In genomic region chr2:74516650-74517049, GRCh38 we compare ENCODE assay signal across 12 cellular contexts. TPM values are rescaled to one million over a fixed set of nuclear protein-coding genes. Genes with fewer than 3 reads are reported as not detected.
DNase-seq lines count a peak whose midpoint lies in the region; ATAC-seq, FAIRE-seq and TF ChIP-seq lines count a peak whose summit lies in the region.
"Had no signal": no experiment of that assay in that cellular context is flagged by ENCODE, and none has a peak within 500 bp of the region (broad histone marks: within the 10 kb centered on the region; RNA-seq: fewer than 3 reads in every experiment).

No MANE protein-coding gene starts in this region.

- TF ChIP-seq CTCF in activated CD8-positive, alpha-beta T cell treated with anti-CD3 and anti-CD28 coated beads for 36 hours (IDR thresholded peaks at IDR 0.05), result no peak
- TF ChIP-seq CTCF in keratinocyte (optimal IDR thresholded peaks at IDR 0.05 in 1 of 3, IDR thresholded peaks at IDR 0.05 in 1 of 3, conservative IDR thresholded peaks at IDR 0.05 in 1 of 3; ENCODE audit: extremely low read depth in 1 of 3, insufficient read depth in 2 of 3, low read length in 3 of 3) (no peak), right lobe of liver (IDR thresholded peaks at IDR 0.05) (no peak)

- no peaks in the 10 kb centered on the region for H4K20me1 ChIP-seq in keratinocyte (ENCODE audit: control insufficient read depth, extremely low read depth, insufficient read depth, low read length)

- POLR2A ChIA-PET in activated CD8-positive, alpha-beta T cell treated with anti-CD3 and anti-CD28 coated beads for 36 hours (lab: Charles Lee), result interaction anchor here (0.8 to 2.7 kb wide), 4 partner anchors 10 to 16 kb away, joined by 3 to 15 read pairs (median 4); partner anchors contain the start of genes AUP1 and HTRA2

- WGBS in right lobe of liver (ENCODE audit: insufficient coverage, low coverage, low lambda C conversion rate, missing lambda C conversion rate), result 53% methylated on average over 8 of the region's 13 CpGs

- no peak overlapping the region for H3K27ac Mint-ChIP-seq in activated CD8-positive, alpha-beta T cell treated with anti-CD3 and anti-CD28 coated beads for 36 hours
- H3K27ac Mint-ChIP-seq in stimulated activated memory B cell treated with anti-CD40 and anti-IgM and Interleukin-4, amounts not matched to agents 10 μg/mL and 1 μg/mL and 100 μg/mL, for 72 hours, result no peak overlapping the region

- no peak overlapping the region for H3K9ac ChIP-seq in keratinocyte (ENCODE audit: control insufficient read depth, extremely low read depth, insufficient read depth, low read length)

- dilution Hi-C loops in keratinocyte (cut with MboI; ENCODE audit: extremely low pct_ligation_motif_present, low sequenced_read_pairs), result no loop called here

- H3K27ac ChIP-seq in keratinocyte (ENCODE audit: control insufficient read depth, insufficient read depth, low read length) (no peak overlapping the region), right lobe of liver (no peak overlapping the region)
- H3K27ac ChIP-seq: left lung had no signal

- no peak overlapping the region for H2AFZ ChIP-seq in keratinocyte (ENCODE audit: control insufficient read depth, low read length)

- peaks cover 20% of the 10 kb centered on the region for H3K4me1 Mint-ChIP-seq in activated T-cell treated with anti-CD3 and anti-CD28 coated beads, Interleukin-2, amount 50 U/mL, for 4 hours (ENCODE audit: low read depth)
- peaks cover 23% of the 10 kb centered on the region for H3K4me1 Mint-ChIP-seq in activated CD8-positive, alpha-beta T cell treated with anti-CD3 and anti-CD28 coated beads for 36 hours (ENCODE audit: low read depth)
- H3K4me1 Mint-ChIP-seq in stimulated activated memory B cell treated with anti-CD40 and anti-IgM and Interleukin-4, amounts not matched to agents 10 μg/mL and 1 μg/mL and 100 μg/mL, for 72 hours, result peaks cover 20% of the 10 kb centered on the region

- H3K4me3 Mint-ChIP-seq in activated T-cell treated with anti-CD3 and anti-CD28 coated beads, Interleukin-2, amount 50 U/mL, for 4 hours, result peak overlapping the region; percentile 56
- peak overlapping the region; percentile 42 for H3K4me3 Mint-ChIP-seq in activated CD8-positive, alpha-beta T cell treated with anti-CD3 and anti-CD28 coated beads for 36 hours
- H3K4me3 Mint-ChIP-seq in stimulated activated memory B cell treated with anti-CD40 and anti-IgM and Interleukin-4, amounts not matched to agents 10 μg/mL and 1 μg/mL and 100 μg/mL, for 72 hours, result peak overlapping the region; percentile 74

- no peaks in the 10 kb centered on the region for H3K9me3 Mint-ChIP-seq in activated T-cell treated with anti-CD3 and anti-CD28 coated beads, Interleukin-2, amount 50 U/mL, for 4 hours
- H3K9me3 Mint-ChIP-seq in activated CD8-positive, alpha-beta T cell treated with anti-CD3 and anti-CD28 coated beads for 36 hours, result no peaks in the 10 kb centered on the region
- no peaks in the 10 kb centered on the region for H3K9me3 Mint-ChIP-seq in stimulated activated memory B cell treated with anti-CD40 and anti-IgM and Interleukin-4, amounts not matched to agents 10 μg/mL and 1 μg/mL and 100 μg/mL, for 72 hours

- no peaks in the 10 kb centered on the region for H3K9me1 ChIP-seq in keratinocyte (ENCODE audit: control insufficient read depth, extremely low read depth, insufficient read depth, low read length)

- no peak for TF ChIP-seq POLR2A in right lobe of liver (IDR thresholded peaks at IDR 0.05)

- H3K27me3 Mint-ChIP-seq in activated T-cell treated with anti-CD3 and anti-CD28 coated beads, Interleukin-2, amount 50 U/mL, for 4 hours (ENCODE audit: low read depth), result peaks cover 83% of the 10 kb centered on the region
- peaks cover 61% of the 10 kb centered on the region for H3K27me3 Mint-ChIP-seq in activated CD8-positive, alpha-beta T cell treated with anti-CD3 and anti-CD28 coated beads for 36 hours
- H3K27me3 Mint-ChIP-seq in stimulated activated memory B cell treated with anti-CD40 and anti-IgM and Interleukin-4, amounts not matched to agents 10 μg/mL and 1 μg/mL and 100 μg/mL, for 72 hours, result peaks cover 83% of the 10 kb centered on the region

- H3K4me1 ChIP-seq in keratinocyte (ENCODE audit: control insufficient read depth, extremely low read depth, insufficient read depth, low read length) (peaks cover 6% of the 10 kb centered on the region), right lobe of liver (peaks cover 0 to 12% (median 0%) of the 10 kb centered on the region in 4 donors)

- no peak for FAIRE-seq in keratinocyte (lab: Jason Lieb, UNC)
- FAIRE-seq: urothelium cell line had no signal

- H3K27me3 ChIP-seq in keratinocyte (ENCODE audit: control insufficient read depth, extremely low read depth, insufficient read depth, low read length) (peaks cover 56% of the 10 kb centered on the region), right lobe of liver (peaks cover 6 to 52% of the 10 kb centered on the region in 2 donors)

- H3K9me3 ChIP-seq in keratinocyte (ENCODE audit: control insufficient read depth, low read depth, low read length) (no peaks in the 10 kb centered on the region), right lobe of liver (no peaks in the 10 kb centered on the region)
- H3K9me3 ChIP-seq: left lung had no signal

- intact Hi-C loops in activated CD8-positive, alpha-beta T cell treated with anti-CD3 and anti-CD28 coated beads for 36 hours (cut with micrococcal nuclease), result no loop called here
- intact Hi-C loops in right lobe of liver (cut with DNase I), result no loop called here

- no peak overlapping the region for H3K4me3 ChIP-seq in keratinocyte (ENCODE audit: control insufficient read depth in 2 of 3, extremely low read depth in 1 of 3, insufficient read depth in 2 of 3, low read depth in 1 of 3, low read length in 3 of 3)
- H3K4me3 ChIP-seq in right lobe of liver, result no peak overlapping the region

- DNase-seq in activated T-cell treated with anti-CD3 and anti-CD28 coated beads, Interleukin-2, amount 50 U/mL, for 4 hours, result no peak
- DNase-seq in activated T-cell treated with anti-CD3 and anti-CD28 coated beads, Interleukin-2, amount 50 U/mL, for 1 hour, result no peak
- DNase-seq in activated CD8-positive, alpha-beta T cell treated with anti-CD3 and anti-CD28 coated beads for 36 hours, result no peak
- no peak for DNase-seq in keratinocyte (ENCODE audit: low read depth, low spot score)
- no peak for DNase-seq in right lobe of liver
- DNase-seq: KBM-7 had no signal

- ATAC-seq in activated T-cell treated with anti-CD3 and anti-CD28 coated beads, Interleukin-2, amount 50 U/mL, for 4 hours, result no peak
- no peak for ATAC-seq in activated CD8-positive, alpha-beta T cell treated with anti-CD3 and anti-CD28 coated beads for 36 hours
- ATAC-seq in stimulated activated memory B cell treated with anti-CD40 and anti-IgM and Interleukin-4, amounts not matched to agents 10 μg/mL and 1 μg/mL and 100 μg/mL, for 72 hours, result no peak
- ATAC-seq in HG02763 (IDR thresholded peaks at IDR 0.05; ENCODE audit: unreplicated experiment), result no peak
- ATAC-seq in HG03432 (IDR thresholded peaks at IDR 0.05; ENCODE audit: unreplicated experiment), result no peak
- no peak for ATAC-seq in right lobe of liver

- H3K36me3 Mint-ChIP-seq in activated T-cell treated with anti-CD3 and anti-CD28 coated beads, Interleukin-2, amount 50 U/mL, for 4 hours (ENCODE audit: insufficient read depth), result no peaks in the 10 kb centered on the region
- H3K36me3 Mint-ChIP-seq in activated CD8-positive, alpha-beta T cell treated with anti-CD3 and anti-CD28 coated beads for 36 hours (ENCODE audit: low read depth), result peaks cover 5% of the 10 kb centered on the region
- H3K36me3 Mint-ChIP-seq in stimulated activated memory B cell treated with anti-CD40 and anti-IgM and Interleukin-4, amounts not matched to agents 10 μg/mL and 1 μg/mL and 100 μg/mL, for 72 hours, result peaks cover 8% of the 10 kb centered on the region

- CTCF ChIA-PET in activated CD8-positive, alpha-beta T cell treated with anti-CD3 and anti-CD28 coated beads for 36 hours (lab: Charles Lee), result interaction anchor here (1.8 kb wide), 1 partner anchor 15 kb away, joined by 4 read pairs; no protein-coding TSS in a partner anchor

- peak overlapping the region; percentile 20 for H3K4me2 ChIP-seq in keratinocyte (ENCODE audit: control insufficient read depth, extremely low read depth, insufficient read depth, low read depth, low read length)

- no peaks in the 10 kb centered on the region for H3K79me2 ChIP-seq in keratinocyte (ENCODE audit: control insufficient read depth, insufficient read depth, low read length)

- no peaks in the 10 kb centered on the region for H3K36me3 ChIP-seq in keratinocyte (ENCODE audit: control insufficient read depth in 2 of 2, extremely low read depth in 1 of 2, insufficient read depth in 2 of 2, low read length in 2 of 2)
- H3K36me3 ChIP-seq in right lobe of liver, result no peaks in the 10 kb centered on the region
- H3K36me3 ChIP-seq: left lung had no signal

RNA-seq across cellular contexts. Expression of gene TLX2, which starts 2.4 kb away (rescaled TPM):
- not detected for total RNA-seq in activated T-cell treated with anti-CD3 and anti-CD28 coated beads, Interleukin-2, amount 50 U/mL, for 4 hours
- total RNA-seq in activated CD8-positive, alpha-beta T cell treated with anti-CD3 and anti-CD28 coated beads for 36 hours, result under 1 TPM in 1 of 2 experiments, not detected in 1; 0.16 TPM
- not detected in 3 replicates for polyA plus RNA-seq in keratinocyte
- not detected for polyA plus RNA-seq in keratinocyte (2011; ENCODE audit: low read depth)
- not detected in 2 replicates for polyA plus RNA-seq in keratinocyte (2011; cell fraction: cytosol; rRNA removed)
- polyA plus RNA-seq in keratinocyte (2011; cell fraction: nucleus; rRNA removed), result not detected in 2 replicates
- 0.35 TPM in 1 of 2 replicates, not detected in the other for polyA plus RNA-seq in keratinocyte (2012; ENCODE audit: low replicate concordance)
- not detected in 3 replicates for polyA minus RNA-seq in keratinocyte
- not detected for polyA minus RNA-seq in keratinocyte (2011; cell fraction: cytosol; rRNA and poly(A)+ RNA removed)
- polyA minus RNA-seq in keratinocyte (2011; cell fraction: nucleus; rRNA and poly(A)+ RNA removed), result not detected in 2 replicates
- not detected for total RNA-seq in right lobe of liver
- total RNA-seq: left lung, omental fat pad had no signal

RNA-seq across cellular contexts. Expression of gene PCGF1, which starts 9.2 kb away (rescaled TPM):
- 10 to 100 TPM; 21.7 to 32.4 (median 28.8) TPM for total RNA-seq in activated T-cell treated with anti-CD3 and anti-CD28 coated beads, Interleukin-2, amount 50 U/mL, for 4 hours
- total RNA-seq in activated CD8-positive, alpha-beta T cell treated with anti-CD3 and anti-CD28 coated beads for 36 hours, result 10 to 100 TPM; 16.1 to 21.1 TPM
- 29.1 to 42.2 TPM (median 33.6 TPM) in 3 replicates for polyA plus RNA-seq in keratinocyte
- 11.9 TPM for polyA plus RNA-seq in keratinocyte (2011; ENCODE audit: low read depth)
- polyA plus RNA-seq in keratinocyte (2011; cell fraction: cytosol; rRNA removed), result 33.7 and 37.3 TPM in 2 replicates
- polyA plus RNA-seq in keratinocyte (2011; cell fraction: nucleus; rRNA removed), result 37.5 and 60.1 TPM in 2 replicates
- 25.2 and 38.6 TPM in 2 replicates for polyA plus RNA-seq in keratinocyte (2012; ENCODE audit: low replicate concordance)
- 31.6 to 65.7 TPM (median 37.2 TPM) in 3 replicates for polyA minus RNA-seq in keratinocyte
- 43.2 TPM for polyA minus RNA-seq in keratinocyte (2011; cell fraction: cytosol; rRNA and poly(A)+ RNA removed)
- 9.6 and 10.9 TPM in 2 replicates for polyA minus RNA-seq in keratinocyte (2011; cell fraction: nucleus; rRNA and poly(A)+ RNA removed)
- total RNA-seq in right lobe of liver, result 10 to 100 TPM in 5 of 6 experiments, 1 to 10 TPM in 1; 9.6 to 17.5 (median 13.3) TPM

RNA-seq across cellular contexts. Expression of gene DQX1, which starts 9.4 kb away (rescaled TPM):
- total RNA-seq in activated T-cell treated with anti-CD3 and anti-CD28 coated beads, Interleukin-2, amount 50 U/mL, for 4 hours, result under 1 TPM; 0.28 to 0.34 (median 0.30) TPM
- under 1 TPM; 0.50 to 0.96 TPM for total RNA-seq in activated CD8-positive, alpha-beta T cell treated with anti-CD3 and anti-CD28 coated beads for 36 hours
- 5.7 to 10.2 TPM (median 5.9 TPM) in 3 replicates for polyA plus RNA-seq in keratinocyte
- 3.4 TPM for polyA plus RNA-seq in keratinocyte (2011; ENCODE audit: low read depth)
- 2.8 and 3.4 TPM in 2 replicates for polyA plus RNA-seq in keratinocyte (2011; cell fraction: cytosol; rRNA removed)
- polyA plus RNA-seq in keratinocyte (2011; cell fraction: nucleus; rRNA removed), result 28.6 and 31.7 TPM in 2 replicates
- 2.9 and 5.9 TPM in 2 replicates for polyA plus RNA-seq in keratinocyte (2012; ENCODE audit: low replicate concordance)
- polyA minus RNA-seq in keratinocyte, result 0.98 to 6.3 TPM (median 4.8 TPM) in 3 replicates
- polyA minus RNA-seq in keratinocyte (2011; cell fraction: cytosol; rRNA and poly(A)+ RNA removed), result 2.9 TPM
- 3.2 and 5.7 TPM in 2 replicates for polyA minus RNA-seq in keratinocyte (2011; cell fraction: nucleus; rRNA and poly(A)+ RNA removed)
- not detected for total RNA-seq in right lobe of liver
- total RNA-seq: omental fat pad had no signal

RNA-seq across cellular contexts. Expression of gene AUP1, which starts 12.9 kb away (rescaled TPM):
- total RNA-seq in activated T-cell treated with anti-CD3 and anti-CD28 coated beads, Interleukin-2, amount 50 U/mL, for 4 hours, result 100 to 1,000 TPM; 200 to 204 (median 203) TPM
- total RNA-seq in activated CD8-positive, alpha-beta T cell treated with anti-CD3 and anti-CD28 coated beads for 36 hours, result 10 to 100 TPM; 90.8 to 92.7 TPM
- 94.9 to 141 TPM (median 114 TPM) in 3 replicates for polyA plus RNA-seq in keratinocyte
- 67.0 TPM for polyA plus RNA-seq in keratinocyte (2011; ENCODE audit: low read depth)
- polyA plus RNA-seq in keratinocyte (2011; cell fraction: cytosol; rRNA removed), result 80.9 and 85.3 TPM in 2 replicates
- 290 and 315 TPM in 2 replicates for polyA plus RNA-seq in keratinocyte (2011; cell fraction: nucleus; rRNA removed)
- 91.4 and 132 TPM in 2 replicates for polyA plus RNA-seq in keratinocyte (2012; ENCODE audit: low replicate concordance)
- 95.5 to 104 TPM (median 98.0 TPM) in 3 replicates for polyA minus RNA-seq in keratinocyte
- 87.1 TPM for polyA minus RNA-seq in keratinocyte (2011; cell fraction: cytosol; rRNA and poly(A)+ RNA removed)
- 54.7 and 60.1 TPM in 2 replicates for polyA minus RNA-seq in keratinocyte (2011; cell fraction: nucleus; rRNA and poly(A)+ RNA removed)
- total RNA-seq in right lobe of liver, result 100 to 1,000 TPM in 1 of 6 experiments, 10 to 100 TPM in 5; 64.6 to 109 (median 80.4) TPM

RNA-seq across cellular contexts. Expression of gene HTRA2, which starts 13.1 kb away (rescaled TPM):
- total RNA-seq in activated T-cell treated with anti-CD3 and anti-CD28 coated beads, Interleukin-2, amount 50 U/mL, for 4 hours, result 10 to 100 TPM; 46.2 to 54.6 (median 50.5) TPM
- 10 to 100 TPM; 42.0 to 45.0 TPM for total RNA-seq in activated CD8-positive, alpha-beta T cell treated with anti-CD3 and anti-CD28 coated beads for 36 hours
- polyA plus RNA-seq in keratinocyte, result 25.5 to 30.8 TPM (median 27.8 TPM) in 3 replicates
- polyA plus RNA-seq in keratinocyte (2011; ENCODE audit: low read depth), result 9.8 TPM
- polyA plus RNA-seq in keratinocyte (2011; cell fraction: cytosol; rRNA removed), result 22.1 and 24.5 TPM in 2 replicates
- 41.7 and 47.6 TPM in 2 replicates for polyA plus RNA-seq in keratinocyte (2011; cell fraction: nucleus; rRNA removed)
- polyA plus RNA-seq in keratinocyte (2012; ENCODE audit: low replicate concordance), result 24.8 and 27.4 TPM in 2 replicates
- 25.3 to 46.8 TPM (median 32.1 TPM) in 3 replicates for polyA minus RNA-seq in keratinocyte
- 17.6 TPM for polyA minus RNA-seq in keratinocyte (2011; cell fraction: cytosol; rRNA and poly(A)+ RNA removed)
- polyA minus RNA-seq in keratinocyte (2011; cell fraction: nucleus; rRNA and poly(A)+ RNA removed), result 16.9 and 17.5 TPM in 2 replicates
- total RNA-seq in right lobe of liver, result 10 to 100 TPM; 12.3 to 20.3 (median 15.2) TPM
